In genomic region chr1:234111458-234112142, GRCh38 we compare ENCODE assay signal across 9 cellular contexts.
DNase-seq lines count a peak whose midpoint lies in the region; ATAC-seq and TF ChIP-seq lines count a peak whose summit lies in the region.
"Had no signal": no experiment of that assay in that cellular context is flagged by ENCODE, and none has a peak within 500 bp of the region (broad histone marks: within the 10 kb centered on the region; RNA-seq: fewer than 3 reads in every experiment).

No MANE protein-coding gene starts in this region.

- H3K79me2 ChIP-seq in PC-9 (ENCODE audit: low read depth) = no peaks in the 10 kb centered on the region

- no peaks in the 10 kb centered on the region for H3K27me3 Mint-ChIP-seq in glutamatergic neuron (ENCODE audit: unreplicated experiment)
- peaks cover 41% of the 10 kb centered on the region for H3K27me3 Mint-ChIP-seq in stimulated activated memory B cell treated with anti-CD40 and anti-IgM and Interleukin-4, amounts not matched to agents 10 μg/mL and 1 μg/mL and 100 μg/mL, for 72 hours

- no peaks in the 10 kb centered on the region for H3K9me3 ChIP-seq in PC-9 (ENCODE audit: insufficient read depth, low read depth)

- ATAC-seq in sciatic nerve (no peak), HG03108 (IDR thresholded peaks at IDR 0.05; ENCODE audit: unreplicated experiment) (no peak)
- ATAC-seq in stimulated activated memory B cell treated with anti-CD40 and anti-IgM and Interleukin-4, amounts not matched to agents 10 μg/mL and 1 μg/mL and 100 μg/mL, for 72 hours = no peak

- no peak overlapping the region for H3K4me3 ChIP-seq in PC-9

- H3K4me3 Mint-ChIP-seq in glutamatergic neuron (ENCODE audit: unreplicated experiment) = no peak overlapping the region
- no peak overlapping the region for H3K4me3 Mint-ChIP-seq in stimulated activated memory B cell treated with anti-CD40 and anti-IgM and Interleukin-4, amounts not matched to agents 10 μg/mL and 1 μg/mL and 100 μg/mL, for 72 hours

- 0 out of 2 replicates have a peak, but pooled peaks cover 3% of the 10 kb centered on the region for H3F3A ChIP-seq in PC-9 (ENCODE audit: insufficient read depth, low read depth)

- H3K27me3 ChIP-seq in PC-9 (ENCODE audit: insufficient read depth, low read depth) = no peaks in the 10 kb centered on the region

- no TSS peak for BruUV-seq in PC-9 (replicated peaks; lab: Mats Ljungman, UMichigan)

- no peak overlapping the region for H3K27ac Mint-ChIP-seq in glutamatergic neuron (ENCODE audit: unreplicated experiment)
- no peak overlapping the region for H3K27ac Mint-ChIP-seq in stimulated activated memory B cell treated with anti-CD40 and anti-IgM and Interleukin-4, amounts not matched to agents 10 μg/mL and 1 μg/mL and 100 μg/mL, for 72 hours

- H3K4me1 Mint-ChIP-seq in glutamatergic neuron (ENCODE audit: low read depth, unreplicated experiment) = peaks cover 1% of the 10 kb centered on the region
- peaks cover 6% of the 10 kb centered on the region for H3K4me1 Mint-ChIP-seq in stimulated activated memory B cell treated with anti-CD40 and anti-IgM and Interleukin-4, amounts not matched to agents 10 μg/mL and 1 μg/mL and 100 μg/mL, for 72 hours

- intact Hi-C loops in PC-9 (cut with micrococcal nuclease; ENCODE audit: unreplicated experiment) = loop anchor here (1.0 to 10.0 kb wide), 8 partner anchors 363 to 1306 kb away; partner anchors contain the start of gene TARBP1
- intact Hi-C loops in sciatic nerve (cut with DNase I) = no loop called here

- H3K36me3 ChIP-seq in PC-9 (ENCODE audit: low read depth) = no peaks in the 10 kb centered on the region

- no peaks in the 10 kb centered on the region for H3K9me3 Mint-ChIP-seq in glutamatergic neuron (ENCODE audit: unreplicated experiment)
- no peaks in the 10 kb centered on the region for H3K9me3 Mint-ChIP-seq in stimulated activated memory B cell treated with anti-CD40 and anti-IgM and Interleukin-4, amounts not matched to agents 10 μg/mL and 1 μg/mL and 100 μg/mL, for 72 hours

- no peak overlapping the region for H3K27ac ChIP-seq in PC-9

- CTCF ChIA-PET in PC-9 (lab: Charles Lee) = interaction anchor here (0.5 to 1.7 kb wide), 6 partner anchors 19 to 808 kb away, joined by 3 to 19 read pairs (median 4); no protein-coding TSS in a partner anchor

- no peaks in the 10 kb centered on the region for H3K4me1 ChIP-seq in PC-9 (replicated peaks; ENCODE audit: insufficient read depth)

- DNase-seq in NCI-H2029 (lab: John Stamatoyannopoulos, UW) (peak; percentile 3), NCI-H2029 treated with DMSO at 0.1 percent for 48 hours (lab: John Stamatoyannopoulos, UW) (no peak), PC-9 (peak in 1 of 2 experiments; percentile 60), glutamatergic neuron (peak; percentile 72), sciatic nerve (ENCODE audit: low spot score) (peak; percentile 57), germinal center (ENCODE audit: low spot score) (no peak)
- DNase-seq: AML-193 had no signal

- no peaks in the 10 kb centered on the region for H4K20me1 ChIP-seq in PC-9 (ENCODE audit: insufficient read depth)

- POLR2A ChIA-PET in PC-9 (lab: Charles Lee; ENCODE audit: unreplicated experiment) = no interaction called here

- H3K9me2 ChIP-seq in PC-9 (ENCODE audit: insufficient read depth) = no peaks in the 10 kb centered on the region

- no peak overlapping the region for H2AFZ ChIP-seq in PC-9

- H3K36me3 Mint-ChIP-seq in glutamatergic neuron (ENCODE audit: unreplicated experiment) = no peaks in the 10 kb centered on the region
- no peaks in the 10 kb centered on the region for H3K36me3 Mint-ChIP-seq in stimulated activated memory B cell treated with anti-CD40 and anti-IgM and Interleukin-4, amounts not matched to agents 10 μg/mL and 1 μg/mL and 100 μg/mL, for 72 hours

- no peak overlapping the region for H3K4me2 ChIP-seq in PC-9

- TF ChIP-seq CTCF in PC-9 (conservative IDR thresholded peaks at IDR 0.05) (peak; percentile 60), glutamatergic neuron (IDR thresholded peaks at IDR 0.05; ENCODE audit: partially characterized antibody, unreplicated experiment) (no peak)

Comparison
In these comparisons a context has a peak if more than half of its experiments do, and no peak if none do; other contexts are left out.
1. DNase-seq: peak in NCI-H2029 (single experiment), glutamatergic neuron (single experiment) and sciatic nerve (single experiment); none in NCI-H2029 treated with DMSO at 0.1 percent for 48 hours (single experiment) and germinal center (single experiment).